Comparison of ENCODE assay signal across 30 cellular contexts in genomic region chr6:158037021-158037420, GRCh38. TPM values are rescaled to one million over a fixed set of nuclear protein-coding genes. Genes with fewer than 3 reads are reported as not detected.
A peak's percentile ranks its signal among the peaks of the same experiment; 100 is the strongest.
DNase-seq lines count a peak whose midpoint lies in the region; ATAC-seq, FAIRE-seq and TF ChIP-seq lines count a peak whose summit lies in the region.
"Had no signal": no experiment of that assay in that cellular context is flagged by ENCODE, and none has a peak within 500 bp of the region (broad histone marks: within the 10 kb centered on the region; RNA-seq: fewer than 3 reads in every experiment).

No MANE protein-coding gene starts in this region.

- no peak for ATAC-seq in A549
- ATAC-seq in central memory CD8-positive, alpha-beta T cell (replicated peaks; ENCODE audit: extremely low read depth, poor library complexity, severe bottlenecking), result no peak
- ATAC-seq in foreskin keratinocyte, result no peak
- ATAC-seq: GM12878, HCT116, SK-N-SH treated with all-trans-retinoic acid at 6 μM for 48 hours had no signal

- H3K4me3 ChIP-seq in A549, result no peak overlapping the region
- no peak overlapping the region for H3K4me3 ChIP-seq in ACC112 (ENCODE audit: low read depth, low read length)
- no peak overlapping the region for H3K4me3 ChIP-seq in MM.1S (ENCODE audit: low read length)
- H3K4me3 ChIP-seq: GM12878 had no signal

- no peaks in the 10 kb centered on the region for H3F3A ChIP-seq in MM.1S (ENCODE audit: insufficient read depth, low read length)

- intact Hi-C loops in posterior vena cava (cut with DNase I), result no loop called here

- H3K27me3 ChIP-seq in ACC112 (ENCODE audit: insufficient read depth, low read length) (no peaks in the 10 kb centered on the region), foreskin keratinocyte (no peaks in the 10 kb centered on the region), MM.1S (replicated peaks; ENCODE audit: insufficient read depth, low read length) (no peaks in the 10 kb centered on the region)
- H3K27me3 ChIP-seq: BE2C had no signal

- H2AFZ ChIP-seq in ACC112 (ENCODE audit: low read length, unreplicated experiment) (no peak overlapping the region), MM.1S (ENCODE audit: low read length) (no peak overlapping the region)

- no peak for TF ChIP-seq CTCF in A549 (IDR thresholded peaks at IDR 0.05)
- TF ChIP-seq CTCF in foreskin keratinocyte (conservative IDR thresholded peaks at IDR 0.05), result no peak
- no peak for TF ChIP-seq CTCF in MM.1S (IDR thresholded peaks at IDR 0.05; ENCODE audit: low read length)

- peak overlapping the region; percentile 17 to 94; a peak in 4 of 6 replicates for H3K27ac ChIP-seq in A549
- peak overlapping the region; percentile 4; the same call in 1 of the 2 replicates for H3K27ac ChIP-seq in ACC112 (ENCODE audit: low read depth, low read length)
- H3K27ac ChIP-seq in foreskin keratinocyte, result no peak overlapping the region
- H3K27ac ChIP-seq in MM.1S (ENCODE audit: low read length), result no peak overlapping the region
- H3K27ac ChIP-seq: KMS-11 had no signal

- TF ChIP-seq RAD21 in A549 (conservative IDR thresholded peaks at IDR 0.05 in 1 of 2, IDR thresholded peaks at IDR 0.05 in 1 of 2), result no peak

- H4K20me1 ChIP-seq in MM.1S (ENCODE audit: insufficient read depth, low read length), result no peaks in the 10 kb centered on the region

- H3K9me3 Mint-ChIP-seq in central memory CD8-positive, alpha-beta T cell, result peaks cover 5% of the 10 kb centered on the region
- H3K9me3 Mint-ChIP-seq: CD8-positive, alpha-beta memory T cell had no signal

- H3K9me3 ChIP-seq in A549 (no peaks in the 10 kb centered on the region), MM.1S (replicated peaks; ENCODE audit: insufficient read depth, low read length) (no peaks in the 10 kb centered on the region)
- H3K9me3 ChIP-seq: BE2C had no signal

- H3K9me2 ChIP-seq in MM.1S (replicated peaks; ENCODE audit: insufficient read depth, low read length), result no peaks in the 10 kb centered on the region

- H3K9ac ChIP-seq in MM.1S (ENCODE audit: low read length), result no peak overlapping the region
- H3K9ac ChIP-seq: KMS-11 had no signal

- H3K4me1 ChIP-seq in A549 (peaks cover 77% of the 10 kb centered on the region), ACC112 (ENCODE audit: control insufficient read depth, insufficient read depth, low read length, unreplicated experiment) (peaks cover 53% of the 10 kb centered on the region), foreskin keratinocyte (peaks cover 22% of the 10 kb centered on the region), MM.1S (ENCODE audit: low read length) (no peaks in the 10 kb centered on the region)

- peak overlapping the region; percentile 49 for H3K27ac Mint-ChIP-seq in central memory CD8-positive, alpha-beta T cell (ENCODE audit: low read depth)
- H3K27ac Mint-ChIP-seq: CD14-positive monocyte, IgD-negative memory B cell had no signal

- no peak for TF ChIP-seq POLR2A in A549 (IDR thresholded peaks at IDR 0.05; ENCODE audit: low read length)

- H3K36me3 Mint-ChIP-seq in central memory CD8-positive, alpha-beta T cell (ENCODE audit: insufficient read depth), result peaks cover 4% of the 10 kb centered on the region

- H3K4me1 Mint-ChIP-seq in central memory CD8-positive, alpha-beta T cell, result peaks cover 9% of the 10 kb centered on the region

- CTCF ChIA-PET in A549 (lab: Yijun Ruan, JAX), result interaction anchor here (2.0 to 5.2 kb wide), 2 partner anchors 11 to 23 kb away, joined by 6 to 25 read pairs; no protein-coding TSS in a partner anchor

- POLR2A ChIA-PET in A549 (lab: Yijun Ruan, JAX), result no interaction called here

- DNase-seq in A549 (ENCODE audit: low read depth in 1 of 2, low spot score in 1 of 2), result no peak
- no peak for DNase-seq in central memory CD8-positive, alpha-beta T cell (ENCODE audit: low spot score in 2 of 2)
- peak; percentile 69 for DNase-seq in posterior vena cava (ENCODE audit: low spot score)
- DNase-seq in dermis blood vessel endothelial cell, result no peak
- DNase-seq in foreskin keratinocyte, result no peak
- no peak for DNase-seq in MM.1S
- DNase-seq: ACHN, BE2C, DMS 273 treated with DMSO at 0.1 percent for 48 hours, DMS79, EL, GDM1, NCI-H1092, NCI-H1436, NCI-H187, NCI-H2081 treated with DMSO at 0.1 percent for 48 hours, NCI-H2171, NCI-H226, NCI-H510A, NCI-H69, OCI-M1 had no signal

- no peak for FAIRE-seq in A549 (lab: Jason Lieb, UNC)
- FAIRE-seq: GM12878, RCC 7860 had no signal

- H3K27me3 Mint-ChIP-seq in central memory CD8-positive, alpha-beta T cell, result no peaks in the 10 kb centered on the region
- H3K27me3 Mint-ChIP-seq: CD8-positive, alpha-beta memory T cell; IgD-negative memory B cell had no signal

- 95% methylated on average over 12 of the region's 12 CpGs for WGBS in A549 (ENCODE audit: missing lambda C conversion rate)

- H3K4me2 ChIP-seq in A549, result no peak overlapping the region
- H3K4me2 ChIP-seq in MM.1S (ENCODE audit: low read depth, low read length), result no peak overlapping the region
- H3K4me2 ChIP-seq: KMS-11 had no signal

- peaks cover 56% of the 10 kb centered on the region for H3K79me2 ChIP-seq in ACC112 (ENCODE audit: control insufficient read depth, insufficient read depth, low read length, unreplicated experiment)
- no peaks in the 10 kb centered on the region for H3K79me2 ChIP-seq in MM.1S (ENCODE audit: low read length)

- TF ChIP-seq EP300 in A549 (IDR thresholded peaks at IDR 0.05), result no peak

- no peak overlapping the region for H3K4me3 Mint-ChIP-seq in central memory CD8-positive, alpha-beta T cell
- H3K4me3 Mint-ChIP-seq: CD14-positive monocyte, IgD-negative memory B cell had no signal

- peaks cover 18% of the 10 kb centered on the region; the same call in 1 of the 2 replicates for H3K36me3 ChIP-seq in ACC112 (ENCODE audit: insufficient read depth, low read length)
- H3K36me3 ChIP-seq in MM.1S (replicated peaks; ENCODE audit: insufficient read depth, low read length), result no peaks in the 10 kb centered on the region
- H3K36me3 ChIP-seq: BE2C had no signal

TF ChIP-seq in A549, 52 proteins besides CTCF, POLR2A, EP300 and RAD21:
- TF ChIP-seq PBX3 (IDR thresholded peaks at IDR 0.05), result no peak
- TF ChIP-seq BCL3 (IDR thresholded peaks at IDR 0.05), result no peak
- no peak for TF ChIP-seq SMC3 (IDR thresholded peaks at IDR 0.05)
- no peak for TF ChIP-seq HOXA7 (CRISPR knock-in tag; IDR thresholded peaks at IDR 0.05)
- TF ChIP-seq RNF2 (IDR thresholded peaks at IDR 0.05; ENCODE audit: borderline replicate concordance, low read depth), result no peak
- no peak for TF ChIP-seq SREBF2 (IDR thresholded peaks at IDR 0.05)
- TF ChIP-seq MAZ (IDR thresholded peaks at IDR 0.05; ENCODE audit: borderline replicate concordance, low read depth, low read length), result no peak
- no peak for TF ChIP-seq ATOH8 (CRISPR knock-in tag; IDR thresholded peaks at IDR 0.05; ENCODE audit: low read depth)
- TF ChIP-seq RFX5 (IDR thresholded peaks at IDR 0.05), result no peak
- TF ChIP-seq ZNF302 (CRISPR knock-in tag; IDR thresholded peaks at IDR 0.05), result no peak
TF ChIP-seq in A549: peak in this region for 0.

RNA-seq across cellular contexts. Expression of gene SYNJ2, which starts 55.4 kb away (rescaled TPM):
- polyA plus RNA-seq in A549 (2011; rRNA removed), result 22.3 and 24.7 TPM in 2 replicates
- polyA plus RNA-seq in A549 (2012; cell fraction: cytosol; rRNA removed), result 28.9 and 30.2 TPM in 2 replicates
- 21.6 and 25.1 TPM in 2 replicates for polyA plus RNA-seq in A549 (2012; cell fraction: nucleus; rRNA removed)
- 26.5 to 28.5 TPM (median 26.7 TPM) in 3 replicates for polyA plus RNA-seq in A549 (2017; fragmentation: RNase III; extraction: RNeasy Plus Mini Kit Qiagen cat#74134 plus additional on column Dnase treatment)
- polyA minus RNA-seq in A549 (2011; rRNA and poly(A)+ RNA removed), result 31.0 and 31.9 TPM in 2 replicates
- 10 to 100 TPM; 19.6 to 30.4 TPM for total RNA-seq in posterior vena cava
- total RNA-seq in dermis blood vessel endothelial cell, result 29.6 and 34.7 TPM in 2 replicates
- total RNA-seq in foreskin keratinocyte, result 15.7 and 16.2 TPM in 2 replicates
- polyA plus RNA-seq in foreskin keratinocyte, result 8.6 and 11.1 TPM in 2 replicates

Comparison
In these comparisons a context has a peak if more than half of its experiments do, and no peak if none do; other contexts are left out.
1. H3K27ac ChIP-seq: peak in A549 (2 of 2) and ACC112 (single experiment); none in foreskin keratinocyte (single experiment) and MM.1S (single experiment).